ENCODE assay signal across 8 cellular contexts in the genomic region with DNA sequence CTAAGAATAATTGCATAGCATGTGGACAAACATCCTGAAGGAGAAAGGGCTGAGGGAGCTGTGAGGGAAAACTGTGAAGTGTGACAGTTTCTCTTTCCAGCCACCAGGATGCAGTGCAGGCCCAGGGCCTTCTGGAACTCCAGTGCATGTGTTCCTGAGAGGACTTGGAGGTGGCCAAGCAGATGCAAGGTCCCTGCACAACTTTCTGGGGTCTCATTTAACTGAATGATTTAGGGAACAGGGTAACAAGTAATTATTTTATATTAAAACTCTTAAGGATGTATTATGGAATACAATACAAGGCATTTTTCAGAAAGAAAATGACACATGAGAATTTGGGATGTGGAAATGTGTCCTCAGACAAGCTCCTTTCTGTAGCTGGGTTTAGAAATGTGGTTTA.
DNase-seq lines count a peak whose midpoint lies in the region; ATAC-seq and TF ChIP-seq lines count a peak whose summit lies in the region.

No MANE protein-coding gene starts in this region.

- ATAC-seq in GM21367 (IDR thresholded peaks at IDR 0.05; ENCODE audit: unreplicated experiment), result peak; percentile 91

- DNase-seq in DMS 273 treated with DMSO at 0.1 percent for 48 hours (lab: John Stamatoyannopoulos, UW) (peak; percentile 37), LNCaP clone FGC (ENCODE audit: low read depth) (peak; percentile 49), SHP77 (lab: John Stamatoyannopoulos, UW) (peak; percentile 4 to 47), astrocyte of the spinal cord (ENCODE audit: low read depth, low spot score) (peak; percentile 65), iPS DF 19.7 (ENCODE audit: low read depth, low spot score) (peak; percentile 20), putamen (ENCODE audit: low spot score) (no peak)
- peak; percentile 5 for DNase-seq in stimulated activated CD4-positive, alpha-beta T cell treated with anti-CD3 and anti-CD28 coated beads, Interleukin-12 subunit alpha, Interleukin-12 subunit beta, amount 100 ng/mL, for 4 hours

- TF ChIP-seq CTCF in LNCaP clone FGC (IDR thresholded peaks at IDR 0.05; ENCODE audit: control insufficient read depth, extremely low read depth, insufficient read depth) (peak; percentile 84), astrocyte of the spinal cord (IDR thresholded peaks at IDR 0.05; ENCODE audit: low read depth, low read length) (peak; percentile 89)

- H3K4me3 ChIP-seq in LNCaP clone FGC (ENCODE audit: low read depth, low read length) (no peak overlapping the region), astrocyte of the spinal cord (ENCODE audit: low read depth, low read length) (no peak overlapping the region)

- in situ Hi-C loops in astrocyte of the spinal cord (cut with HindIII; ENCODE audit: low sequenced_read_pairs), result no loop called here
